Comparison of ENCODE assay signal across 11 cellular contexts in genomic region chr13:99265162-99265822, GRCh38. TPM values are rescaled to one million over a fixed set of nuclear protein-coding genes. Genes with fewer than 3 reads are reported as not detected.
DNase-seq lines count a peak whose midpoint lies in the region; ATAC-seq, FAIRE-seq and TF ChIP-seq lines count a peak whose summit lies in the region.
"Had no signal": no experiment of that assay in that cellular context is flagged by ENCODE, and none has a peak within 500 bp of the region (broad histone marks: within the 10 kb centered on the region; RNA-seq: fewer than 3 reads in every experiment).

No MANE protein-coding gene starts in this region.

- intact Hi-C loops in CD8-positive, alpha-beta T cell (cut with DNase I, micrococcal nuclease): loop anchor here in 1 of 2 experiments (5.0 to 10.0 kb wide), 3 partner anchors 178 to 1250 kb away; no protein-coding TSS in a partner anchor

- H3K4me3 ChIP-seq in CD8-positive, alpha-beta T cell (ENCODE audit: low read depth, low read length): no peak overlapping the region
- H3K4me3 ChIP-seq: ascending aorta, thyroid gland had no signal

- H3K4me1 Mint-ChIP-seq in CD8-positive, alpha-beta T cell (ENCODE audit: low read depth): peaks cover 61% of the 10 kb centered on the region
- H3K4me1 Mint-ChIP-seq in activated naive CD4-positive, alpha-beta T cell treated with anti-CD3 and anti-CD28 coated beads, Interleukin-2, amount 10 ng/mL, durations not matched to agents 7 days and 5 days: peaks cover 53% of the 10 kb centered on the region

- CTCF ChIA-PET in CD8-positive, alpha-beta T cell (lab: Charles Lee): interaction anchor here (0.6 to 14.9 kb wide), 36 partner anchors 9 to 370 kb away, joined by 3 to 402 read pairs (median 5); partner anchors contain the start of genes GPR183 and UBAC2
- CTCF ChIA-PET in activated naive CD4-positive, alpha-beta T cell treated with anti-CD3 and anti-CD28 coated beads, Interleukin-2, amount 10 ng/mL, durations not matched to agents 7 days and 5 days (lab: Charles Lee): interaction anchor here (0.7 to 10.4 kb wide), 30 partner anchors 10 to 425 kb away, joined by 3 to 282 read pairs (median 6); partner anchors contain the start of gene UBAC2

- H3K27ac Mint-ChIP-seq in CD8-positive, alpha-beta T cell: peak overlapping the region; percentile 90
- peak overlapping the region; percentile 65 for H3K27ac Mint-ChIP-seq in activated naive CD4-positive, alpha-beta T cell treated with anti-CD3 and anti-CD28 coated beads, Interleukin-2, amount 10 ng/mL, durations not matched to agents 7 days and 5 days

- H3K4me3 Mint-ChIP-seq in CD8-positive, alpha-beta T cell: no peak overlapping the region
- no peak overlapping the region for H3K4me3 Mint-ChIP-seq in activated naive CD4-positive, alpha-beta T cell treated with anti-CD3 and anti-CD28 coated beads, Interleukin-2, amount 10 ng/mL, durations not matched to agents 7 days and 5 days

- no peak for ATAC-seq in CD8-positive, alpha-beta T cell
- no peak for ATAC-seq in HG02678 (IDR thresholded peaks at IDR 0.05; ENCODE audit: unreplicated experiment)
- no peak for ATAC-seq in GM21447 (IDR thresholded peaks at IDR 0.05; ENCODE audit: unreplicated experiment)

- H3K36me3 Mint-ChIP-seq in CD8-positive, alpha-beta T cell: peaks cover 49% of the 10 kb centered on the region
- H3K36me3 Mint-ChIP-seq in activated naive CD4-positive, alpha-beta T cell treated with anti-CD3 and anti-CD28 coated beads, Interleukin-2, amount 10 ng/mL, durations not matched to agents 7 days and 5 days: peaks cover 19% of the 10 kb centered on the region

- H3K9me3 ChIP-seq in CD8-positive, alpha-beta T cell (ENCODE audit: low read length): no peaks in the 10 kb centered on the region
- H3K9me3 ChIP-seq: ascending aorta, thyroid gland had no signal

- TF ChIP-seq CTCF in CD8-positive, alpha-beta T cell (IDR thresholded peaks at IDR 0.05): no peak

- no peaks in the 10 kb centered on the region for H3K27me3 ChIP-seq in CD8-positive, alpha-beta T cell (ENCODE audit: insufficient read depth, low read length)
- H3K27me3 ChIP-seq: ascending aorta, thyroid gland had no signal

- TF ChIP-seq POLR2A in H54 (IDR thresholded peaks at IDR 0.05; ENCODE audit: low read depth, low read length): no peak

- no peak for FAIRE-seq in H54 (lab: Jason Lieb, UNC)

- no peaks in the 10 kb centered on the region for H3K36me3 ChIP-seq in CD8-positive, alpha-beta T cell (ENCODE audit: insufficient read depth, low read length)
- H3K36me3 ChIP-seq: ascending aorta, thyroid gland had no signal

- H3K4me1 ChIP-seq in CD8-positive, alpha-beta T cell (ENCODE audit: insufficient read depth, low read length): peaks cover 47% of the 10 kb centered on the region
- H3K4me1 ChIP-seq: ascending aorta, thyroid gland had no signal

- no peak overlapping the region for H3K27ac ChIP-seq in CD8-positive, alpha-beta T cell (ENCODE audit: low read depth, low read length)
- H3K27ac ChIP-seq: ascending aorta, thyroid gland had no signal

- POLR2A ChIA-PET in CD8-positive, alpha-beta T cell (lab: Charles Lee): interaction anchor here (0.9 to 3.2 kb wide), 12 partner anchors 35 to 171 kb away, joined by 3 to 23 read pairs (median 4); partner anchors contain the start of gene UBAC2

- no peaks in the 10 kb centered on the region for H3K9me3 Mint-ChIP-seq in CD8-positive, alpha-beta T cell
- no peaks in the 10 kb centered on the region for H3K9me3 Mint-ChIP-seq in activated naive CD4-positive, alpha-beta T cell treated with anti-CD3 and anti-CD28 coated beads, Interleukin-2, amount 10 ng/mL, durations not matched to agents 7 days and 5 days

- H3K27me3 Mint-ChIP-seq in CD8-positive, alpha-beta T cell (ENCODE audit: low read depth): no peaks in the 10 kb centered on the region
- no peaks in the 10 kb centered on the region for H3K27me3 Mint-ChIP-seq in activated naive CD4-positive, alpha-beta T cell treated with anti-CD3 and anti-CD28 coated beads, Interleukin-2, amount 10 ng/mL, durations not matched to agents 7 days and 5 days

- no peak for DNase-seq in CD8-positive, alpha-beta T cell
- DNase-seq in HT-29 (ENCODE audit: low spot score): peak; percentile 19
- DNase-seq in activated naive CD4-positive, alpha-beta T cell treated with anti-CD3 and anti-CD28 coated beads, Interleukin-2, amount 10 ng/mL, durations not matched to agents 7 days and 5 days: no peak
- DNase-seq in stimulated activated CD4-positive, alpha-beta T cell treated with anti-CD3 and anti-CD28 coated beads, Interleukin-12 subunit alpha, Interleukin-12 subunit beta, amount 100 ng/mL, for 4 hours: peak; percentile 39
- no peak for DNase-seq in H54 (ENCODE audit: insufficient read length, low spot score)
- DNase-seq: NCI-H1105, Right ventricle myocardium superior, thyroid gland had no signal

RNA-seq across cellular contexts. Expression of gene GPR18, which starts 7.1 kb away (rescaled TPM):
- 10 to 100 TPM; 31.9 to 36.2 TPM for total RNA-seq in CD8-positive, alpha-beta T cell
- not detected in 2 replicates for total RNA-seq in HT-29 (2014; rRNA removed; shearing (Covaris generic))
- total RNA-seq: ascending aorta, Right ventricle myocardium superior had no signal

RNA-seq across cellular contexts. Expression of gene GPR183, which starts 41.9 kb away (rescaled TPM):
- total RNA-seq in CD8-positive, alpha-beta T cell: 10 to 100 TPM; 80.2 to 85.5 TPM
- not detected in 2 replicates for total RNA-seq in HT-29 (2014; rRNA removed; shearing (Covaris generic))

Comparison
In these comparisons a context has a peak if more than half of its experiments do, and no peak if none do; other contexts are left out.
1. DNase-seq: peak in HT-29 (single experiment) and stimulated activated CD4-positive, alpha-beta T cell treated with anti-CD3 and anti-CD28 coated beads, Interleukin-12 subunit alpha, Interleukin-12 subunit beta, amount 100 ng/mL, for 4 hours (single experiment); none in CD8-positive, alpha-beta T cell (0 of 7), activated naive CD4-positive, alpha-beta T cell treated with anti-CD3 and anti-CD28 coated beads, Interleukin-2, amount 10 ng/mL, durations not matched to agents 7 days and 5 days (single experiment) and H54 (single experiment).
2. RNA of gene GPR18, which starts 7.1 kb away (total RNA-seq): 31.9 to 36.2 TPM in CD8-positive, alpha-beta T cell; not detected in HT-29; every median in the first group is over 10 times any median in the second.
3. RNA of gene GPR183, which starts 41.9 kb away (total RNA-seq): 80.2 to 85.5 TPM in CD8-positive, alpha-beta T cell; not detected in HT-29; every median in the first group is over 10 times any median in the second.